ENCODE assay signal across 9 cellular contexts in the genomic region with DNA sequence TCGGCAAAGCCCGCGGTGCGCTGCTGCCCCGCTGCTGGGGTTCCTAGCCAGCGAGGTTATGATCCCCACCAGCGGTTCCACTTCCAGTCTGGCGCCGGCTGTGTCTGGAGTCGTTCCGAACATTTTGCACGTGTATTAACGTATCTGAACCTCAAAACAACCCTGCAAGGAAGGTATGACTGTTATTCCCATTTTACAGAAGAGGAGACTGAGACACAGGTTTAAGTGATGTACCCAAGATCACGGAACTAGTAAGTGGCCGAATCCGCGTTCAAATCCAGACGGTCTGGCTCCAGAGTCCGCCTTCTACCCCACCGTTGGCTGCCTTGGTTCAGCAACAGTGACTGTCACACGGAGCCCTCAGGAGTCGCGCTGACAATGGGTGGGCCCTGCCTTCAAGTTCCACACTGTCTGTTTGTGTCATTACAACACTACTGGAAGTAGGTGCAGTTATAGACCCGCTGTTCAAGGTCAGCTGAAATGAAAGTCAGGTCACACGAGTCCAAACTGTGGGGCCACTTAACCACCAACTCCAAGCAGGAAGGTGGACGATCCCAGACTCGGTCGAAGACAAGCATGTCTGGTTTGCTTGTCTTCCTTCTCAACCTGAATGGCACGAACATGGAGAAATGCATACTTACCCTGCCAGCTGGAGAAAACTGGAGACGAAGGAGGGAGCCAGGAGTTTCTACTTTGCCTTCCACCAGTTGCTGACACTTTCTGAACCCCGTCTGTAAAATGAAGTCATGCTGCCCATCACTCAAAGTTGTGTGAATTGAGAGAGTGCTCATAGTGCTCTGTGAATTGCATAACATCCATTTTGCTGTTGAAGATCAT. TPM values are rescaled to one million over a fixed set of nuclear protein-coding genes. Genes with fewer than 3 reads are reported as not detected.
DNase-seq lines count a peak whose midpoint lies in the region; ATAC-seq, FAIRE-seq and TF ChIP-seq lines count a peak whose summit lies in the region.
"Had no signal": no experiment of that assay in that cellular context is flagged by ENCODE, and none has a peak within 500 bp of the region (broad histone marks: within the 10 kb centered on the region; RNA-seq: fewer than 3 reads in every experiment).

No MANE protein-coding gene starts in this region.

- H3K27me3 ChIP-seq in DOHH2 (ENCODE audit: control insufficient read depth, low read length) (peaks cover 18% of the 10 kb centered on the region), Peyer's patch (no peaks in the 10 kb centered on the region), pancreas (no peaks in the 10 kb centered on the region)

- no peak for DNase-seq in Peyer's patch
- peak in 1 of 2 experiments; percentile 69 for DNase-seq in erythroblast (lab: John Stamatoyannopoulos, UW)
- peak in 1 of 6 donors; percentile 24 for DNase-seq in pancreas
- DNase-seq in ACHN, result no peak
- DNase-seq in stimulated activated CD4-positive, alpha-beta T cell treated with anti-CD3 and anti-CD28 coated beads, Interleukin-4, amount 100 ng/mL, for 1 hour, result no peak
- no peak for DNase-seq in ureter (ENCODE audit: low spot score)

- H4K20me1 ChIP-seq in DOHH2 (ENCODE audit: control insufficient read depth, insufficient read depth, low read depth, low read length), result no peaks in the 10 kb centered on the region

- TF ChIP-seq CTCF in DOHH2 (IDR thresholded peaks at IDR 0.05; ENCODE audit: low read depth, low read length, poor library complexity, severe bottlenecking) (no peak), Peyer's patch (IDR thresholded peaks at IDR 0.05) (no peak), pancreas (IDR thresholded peaks at IDR 0.05) (peak in 1 of 4 donors; percentile 4)

- no peaks in the 10 kb centered on the region for H3K9me2 ChIP-seq in DOHH2 (replicated peaks; ENCODE audit: control insufficient read depth, low read length)

- H3K4me1 ChIP-seq in DOHH2 (ENCODE audit: control insufficient read depth, low read length), result peaks cover 19% of the 10 kb centered on the region
- H3K4me1 ChIP-seq in Peyer's patch, result peaks cover 0 to 14% (median 7%) of the 10 kb centered on the region in 4 donors
- H3K4me1 ChIP-seq in pancreas, result peaks cover 0 to 7% (median 0%) of the 10 kb centered on the region in 3 donors

- in situ Hi-C loops in ACHN (cut with HindIII; ENCODE audit: low pct_ligation_motif_present, low pct_unique_long_range_greater_than_20kb, low sequenced_read_pairs), result no loop called here

- no peak for FAIRE-seq in pancreas (lab: Jason Lieb, UNC)
- FAIRE-seq: frontal cortex had no signal

- H3K79me2 ChIP-seq in DOHH2 (ENCODE audit: control insufficient read depth, low read length), result peaks cover 19% of the 10 kb centered on the region

- H3K4me3 ChIP-seq in DOHH2 (ENCODE audit: low read length) (peak overlapping the region; percentile 81), Peyer's patch (peak overlapping the region; percentile 65 to 100 (median 74)), pancreas (peak overlapping the region; percentile 44 to 77 (median 67))

- H3K27ac ChIP-seq in DOHH2 (ENCODE audit: low read depth, low read length) (no peak overlapping the region), Peyer's patch (peak overlapping the region; percentile 67 to 95 (median 84)), pancreas (peak overlapping the region; percentile 55 to 70 (median 62))

- H3K36me3 ChIP-seq in DOHH2 (ENCODE audit: control insufficient read depth, low read length) (peaks cover 15% of the 10 kb centered on the region), Peyer's patch (peaks cover 0 to 8% (median 0%) of the 10 kb centered on the region in 3 donors), pancreas (peaks cover 0 to under 1% (median 0%) of the 10 kb centered on the region in 3 donors)

- H3K9me3 ChIP-seq in DOHH2 (ENCODE audit: control insufficient read depth, insufficient read depth, low read length), result no peaks in the 10 kb centered on the region
- no peaks in the 10 kb centered on the region for H3K9me3 ChIP-seq in Peyer's patch
- no peaks in the 10 kb centered on the region for H3K9me3 ChIP-seq in pancreas

- ATAC-seq in pancreas (peak in 3 of 4 donors; percentile 5 to 17 (median 16)), HG03520 (IDR thresholded peaks at IDR 0.05; ENCODE audit: unreplicated experiment) (no peak)

- TF ChIP-seq POLR2A in Peyer's patch (IDR thresholded peaks at IDR 0.05) (peak in 1 of 2 donors; percentile 21), erythroblast (IDR thresholded peaks at IDR 0.05; ENCODE audit: low read length) (peak; percentile 40)

- intact Hi-C loops in pancreas (cut with DNase I), result no loop called here

- peak overlapping the region; percentile 76 for H3K4me2 ChIP-seq in DOHH2 (ENCODE audit: low read length)

- WGBS in pancreas, 2 donors, result 6% methylated on average over 31 of the region's 31 CpGs

- no peaks in the 10 kb centered on the region for H3F3A ChIP-seq in DOHH2 (ENCODE audit: control insufficient read depth, insufficient read depth)

RNA-seq across cellular contexts. Expression of gene SRXN1, which starts 0.8 kb away (rescaled TPM):
- total RNA-seq in Peyer's patch, result 10 to 100 TPM; 15.0 to 83.0 (median 29.9) TPM
- 1 to 10 TPM; 5.6 to 9.4 (median 7.6) TPM for total RNA-seq in pancreas
- 10 to 100 TPM in 1 of 2 donors, 1 to 10 TPM in 1; 4.5 to 10.5 TPM for polyA plus RNA-seq in pancreas
- total RNA-seq in ureter, result 16.4 TPM

RNA-seq across cellular contexts. Expression of gene SCRT2, which starts 21.8 kb away (rescaled TPM):
- not detected for total RNA-seq in Peyer's patch
- total RNA-seq in pancreas, result under 1 TPM in 4 of 6 donors, not detected in 2; 0.04 to 0.09 (median 0.06) TPM
- polyA plus RNA-seq in pancreas, result under 1 TPM; 0.19 to 0.63 TPM
- not detected for total RNA-seq in ureter

RNA-seq across cellular contexts. Expression of gene TCF15, which starts 43.7 kb away (rescaled TPM):
- total RNA-seq in Peyer's patch (not detected), pancreas (under 1 TPM in 5 of 6 donors, not detected in 1; 0.16 to 0.21 (median 0.19) TPM), ureter (0.65 TPM)
- polyA plus RNA-seq in pancreas, result under 1 TPM; 0.45 to 0.80 TPM
